Comparison of ENCODE assay signal across 8 cellular contexts in genomic region chr18:13726228-13726971, GRCh38. TPM values are rescaled to one million over a fixed set of nuclear protein-coding genes. Genes with fewer than 3 reads are reported as not detected.
A peak's percentile ranks its signal among the peaks of the same experiment; 100 is the strongest.
DNase-seq lines count a peak whose midpoint lies in the region; ATAC-seq and TF ChIP-seq lines count a peak whose summit lies in the region.

A gene with protein sequence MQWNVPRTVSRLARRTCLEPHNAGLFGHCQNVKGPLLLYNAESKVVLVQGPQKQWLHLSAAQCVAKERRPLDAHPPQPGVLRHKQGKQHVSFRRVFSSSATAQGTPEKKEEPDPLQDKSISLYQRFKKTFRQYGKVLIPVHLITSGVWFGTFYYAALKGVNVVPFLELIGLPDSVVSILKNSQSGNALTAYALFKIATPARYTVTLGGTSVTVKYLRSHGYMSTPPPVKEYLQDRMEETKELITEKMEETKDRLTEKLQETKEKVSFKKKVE (minus strand): TSS chr18:13726558. CDS start chr18:13682077, 44,481 bp downstream.
Gene RNMT, plus strand, starts transcription at chr18:13726673. Its CDS starts 4,845 bp downstream, at chr18:13731518.

- H3K36me3 ChIP-seq in osteoblast (ENCODE audit: insufficient read depth, low read length), result no peaks in the 10 kb centered on the region
- no peaks in the 10 kb centered on the region for H3K36me3 ChIP-seq in thoracic aorta

- H3K27me3 ChIP-seq in osteoblast (ENCODE audit: insufficient read depth, low read length), result no peaks in the 10 kb centered on the region
- no peaks in the 10 kb centered on the region for H3K27me3 ChIP-seq in thoracic aorta (replicated peaks; ENCODE audit: insufficient read depth)

- H3K27ac Mint-ChIP-seq in activated naive CD8-positive, alpha-beta T cell treated with anti-CD3 and anti-CD28 coated beads for 36 hours, result peak within 1 kb of the TSS; percentile 97
- H3K27ac Mint-ChIP-seq in glutamatergic neuron (ENCODE audit: unreplicated experiment), result peak within 1 kb of the TSS; percentile 64

- peaks cover 22% of the 10 kb centered on the region for H3K4me1 ChIP-seq in osteoblast (ENCODE audit: insufficient read depth, low read length)
- H3K4me1 ChIP-seq in thoracic aorta (ENCODE audit: control insufficient read depth in 1 of 2, low read depth in 2 of 2), result peaks cover 3 to 31% of the 10 kb centered on the region in 2 donors

- peak within 1 kb of the TSS; percentile 98 for H3K27ac ChIP-seq in osteoblast (ENCODE audit: low read depth, low read length)
- H3K27ac ChIP-seq in thoracic aorta, result peak within 1 kb of the TSS; percentile 96 to 97

- peak; percentile 40 for TF ChIP-seq CTCF in GM10266 (IDR thresholded peaks at IDR 0.05; ENCODE audit: control insufficient read depth, insufficient read depth, low read depth, missing control alignments)
- no peak for TF ChIP-seq CTCF in glutamatergic neuron (IDR thresholded peaks at IDR 0.05; ENCODE audit: partially characterized antibody, unreplicated experiment)
- TF ChIP-seq CTCF in osteoblast (IDR thresholded peaks at IDR 0.05; ENCODE audit: extremely low read depth, low read depth, low read length), result no peak
- TF ChIP-seq CTCF in thoracic aorta (IDR thresholded peaks at IDR 0.05), result no peak

- DNase-seq in GM10266 (ENCODE audit: extremely low spot score), result peak; percentile 92
- peak; percentile 96 for DNase-seq in NCI-H1105 (lab: John Stamatoyannopoulos, UW)
- peak; percentile 93 for DNase-seq in SKM-1 treated with dmso at 0.1 percent for 144 hours (lab: John Stamatoyannopoulos, UW; ENCODE audit: unreplicated experiment)
- DNase-seq in activated naive CD8-positive, alpha-beta T cell treated with anti-CD3 and anti-CD28 coated beads for 36 hours, result peak; percentile 94
- DNase-seq in glutamatergic neuron, result peak; percentile 95
- DNase-seq in osteoblast (ENCODE audit: insufficient read length, low spot score, missing footprints), result peak; percentile 96
- peak; percentile 87 for DNase-seq in thoracic aorta (ENCODE audit: low spot score)

- H4K20me1 ChIP-seq in osteoblast (ENCODE audit: insufficient read depth, low read length), result peaks cover 24% of the 10 kb centered on the region

- H3K4me1 Mint-ChIP-seq in activated naive CD8-positive, alpha-beta T cell treated with anti-CD3 and anti-CD28 coated beads for 36 hours, result peaks cover 44% of the 10 kb centered on the region
- peaks cover 8% of the 10 kb centered on the region for H3K4me1 Mint-ChIP-seq in glutamatergic neuron (ENCODE audit: low read depth, unreplicated experiment)

- H3K9me3 ChIP-seq in osteoblast (ENCODE audit: low read depth, low read length) (no peaks in the 10 kb centered on the region), thoracic aorta (no peaks in the 10 kb centered on the region)

- peak within 1 kb of the TSS; percentile 99 for H3K4me2 ChIP-seq in osteoblast (ENCODE audit: insufficient read depth, low read length)

- H3K9me3 Mint-ChIP-seq in activated naive CD8-positive, alpha-beta T cell treated with anti-CD3 and anti-CD28 coated beads for 36 hours, result peaks cover 3% of the 10 kb centered on the region
- H3K9me3 Mint-ChIP-seq in glutamatergic neuron (ENCODE audit: unreplicated experiment), result peaks cover 4% of the 10 kb centered on the region

- H3K36me3 Mint-ChIP-seq in activated naive CD8-positive, alpha-beta T cell treated with anti-CD3 and anti-CD28 coated beads for 36 hours, result peaks cover 39% of the 10 kb centered on the region
- no peaks in the 10 kb centered on the region for H3K36me3 Mint-ChIP-seq in glutamatergic neuron (ENCODE audit: unreplicated experiment)

- H3K4me3 Mint-ChIP-seq in activated naive CD8-positive, alpha-beta T cell treated with anti-CD3 and anti-CD28 coated beads for 36 hours, result peak within 1 kb of the TSS; percentile 86
- peak within 1 kb of the TSS; percentile 96 for H3K4me3 Mint-ChIP-seq in glutamatergic neuron (ENCODE audit: unreplicated experiment)

- H3K27me3 Mint-ChIP-seq in activated naive CD8-positive, alpha-beta T cell treated with anti-CD3 and anti-CD28 coated beads for 36 hours, result no peaks in the 10 kb centered on the region
- H3K27me3 Mint-ChIP-seq in glutamatergic neuron (ENCODE audit: unreplicated experiment), result peaks cover 5% of the 10 kb centered on the region

- peaks cover 95% of the 10 kb centered on the region for H3K79me2 ChIP-seq in osteoblast (ENCODE audit: insufficient read depth, low read length)

- ATAC-seq in HG02623 (IDR thresholded peaks at IDR 0.05; ENCODE audit: unreplicated experiment) (peak; percentile 95), thoracic aorta (ENCODE audit: insufficient number of reproducible peaks, low FRiP score, low read depth) (peak; percentile 88)

- peak within 1 kb of the TSS; percentile 99 for H2AFZ ChIP-seq in osteoblast (ENCODE audit: low read length)

- peak within 1 kb of the TSS; percentile 99 for H3K4me3 ChIP-seq in osteoblast (ENCODE audit: insufficient read depth, low read length)
- peak within 1 kb of the TSS; percentile 98 for H3K4me3 ChIP-seq in thoracic aorta

RNA-seq across cellular contexts. Expression of the first gene that starts in this region (rescaled TPM):
- total RNA-seq in activated naive CD8-positive, alpha-beta T cell treated with anti-CD3 and anti-CD28 coated beads for 36 hours, result 10 to 100 TPM; 51.9 to 58.1 TPM
- 7.9 TPM for total RNA-seq in glutamatergic neuron (ENCODE audit: unreplicated experiment)
- 18.0 and 24.6 TPM in 2 replicates for total RNA-seq in osteoblast
- 10 to 100 TPM in 1 of 2 donors, 1 to 10 TPM in 1; 8.7 to 27.7 TPM for total RNA-seq in thoracic aorta

RNA-seq across cellular contexts. Expression of gene RNMT, which starts in this region (rescaled TPM):
- 10 to 100 TPM; 63.0 to 64.5 TPM for total RNA-seq in activated naive CD8-positive, alpha-beta T cell treated with anti-CD3 and anti-CD28 coated beads for 36 hours
- total RNA-seq in glutamatergic neuron (ENCODE audit: unreplicated experiment), result 42.8 TPM
- 35.7 and 35.8 TPM in 2 replicates for total RNA-seq in osteoblast
- 10 to 100 TPM; 19.0 to 27.6 TPM for total RNA-seq in thoracic aorta

Comparison
In these comparisons a context has a peak if more than half of its experiments do, and no peak if none do; other contexts are left out.
1. Peak in every context shown above with its lines: DNase-seq, ATAC-seq, H3K4me3 ChIP-seq and H3K27ac ChIP-seq.